24 cellular contexts compared by ENCODE assay signal in the genomic region with DNA sequence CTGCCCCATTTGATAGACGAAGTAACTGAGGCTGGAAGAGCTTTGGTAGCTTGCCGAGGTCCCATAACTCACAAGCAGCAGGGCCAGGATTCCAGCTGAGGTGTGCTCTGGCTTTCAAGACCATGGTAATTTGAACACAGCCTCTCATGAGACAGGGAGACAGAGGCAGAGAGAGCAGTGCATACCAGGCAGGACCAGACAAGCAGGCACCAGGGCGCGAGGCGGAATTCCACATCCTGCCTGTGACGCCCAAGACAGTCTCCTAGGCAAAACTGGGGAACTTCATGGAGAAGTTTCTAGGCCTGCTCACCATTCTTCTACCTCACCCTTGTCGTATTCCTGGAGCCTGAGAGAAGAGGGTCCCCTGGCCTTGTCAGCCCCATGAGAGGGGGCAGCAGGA. TPM values are rescaled to one million over a fixed set of nuclear protein-coding genes. Genes with fewer than 3 reads are reported as not detected.
DNase-seq lines count a peak whose midpoint lies in the region; ATAC-seq and TF ChIP-seq lines count a peak whose summit lies in the region.
"Had no signal": no experiment of that assay in that cellular context is flagged by ENCODE, and none has a peak within 500 bp of the region (broad histone marks: within the 10 kb centered on the region; RNA-seq: fewer than 3 reads in every experiment).

No MANE protein-coding gene starts in this region.

- H3K36me3 ChIP-seq in breast epithelium (no peaks in the 10 kb centered on the region), esophagus (ENCODE audit: control insufficient read depth in 2 of 2, insufficient read depth in 2 of 2, low read length in 1 of 2) (no peaks in the 10 kb centered on the region), neural progenitor cell (no peaks in the 10 kb centered on the region)
- H3K36me3 ChIP-seq: ascending aorta, left lung, ovary, SJSA1, vagina had no signal

- no peak overlapping the region for H3K9ac ChIP-seq in neural progenitor cell

- TF ChIP-seq CTCF in breast epithelium (IDR thresholded peaks at IDR 0.05) (no peak), MCF 10A (IDR thresholded peaks at IDR 0.05; ENCODE audit: unreplicated experiment) (no peak), neural progenitor cell (IDR thresholded peaks at IDR 0.05) (no peak), type B pancreatic cell (conservative IDR thresholded peaks at IDR 0.05) (no peak)

- no peak for TF ChIP-seq POLR2A in breast epithelium (IDR thresholded peaks at IDR 0.05)

- H3K27me3 ChIP-seq in breast epithelium (no peaks in the 10 kb centered on the region), esophagus (ENCODE audit: control insufficient read depth in 1 of 2, insufficient read depth in 2 of 2, low read length in 2 of 2) (no peaks in the 10 kb centered on the region), neural progenitor cell (no peaks in the 10 kb centered on the region)
- H3K27me3 ChIP-seq: ascending aorta, left lung, ovary, vagina had no signal

- CTCF ChIA-PET in MCF 10A (lab: Yijun Ruan, JAX): no interaction called here

- POLR2A ChIA-PET in MCF 10A (lab: Yijun Ruan, JAX): no interaction called here

- H2AFZ ChIP-seq in neural progenitor cell (replicated peaks): no peak overlapping the region

- H3K4me1 Mint-ChIP-seq in MCF 10A (ENCODE audit: insufficient read depth, unreplicated experiment) (peaks cover 6% of the 10 kb centered on the region), neural progenitor cell (peaks cover 51% of the 10 kb centered on the region), type B pancreatic cell (ENCODE audit: unreplicated experiment) (peaks cover 35% of the 10 kb centered on the region)
- H3K4me1 Mint-ChIP-seq: CD4-positive, CD25-positive, alpha-beta regulatory T cell had no signal

- peak overlapping the region; percentile 57 to 89 for H3K27ac ChIP-seq in breast epithelium
- peak overlapping the region; percentile 73 to 82 for H3K27ac ChIP-seq in esophagus (ENCODE audit: low read depth in 2 of 2, low read length in 1 of 2)
- no peak overlapping the region for H3K27ac ChIP-seq in neural progenitor cell
- H3K27ac ChIP-seq: left lung, ovary, SJSA1, vagina had no signal

- H3K27me3 Mint-ChIP-seq in MCF 10A (ENCODE audit: insufficient read depth, unreplicated experiment) (no peaks in the 10 kb centered on the region), neural progenitor cell (ENCODE audit: insufficient read depth, low read depth) (peaks cover 7% of the 10 kb centered on the region), type B pancreatic cell (no peaks in the 10 kb centered on the region)
- H3K27me3 Mint-ChIP-seq: naive thymus-derived CD8-positive, alpha-beta T cell had no signal

- H3K9me3 Mint-ChIP-seq in MCF 10A (ENCODE audit: unreplicated experiment) (no peaks in the 10 kb centered on the region), neural progenitor cell (peaks cover 22% of the 10 kb centered on the region), type B pancreatic cell (peaks cover 8% of the 10 kb centered on the region)
- H3K9me3 Mint-ChIP-seq: activated naive CD4-positive, alpha-beta T cell treated with anti-CD3 and anti-CD28 coated beads, Interleukin-2, amount 50 U/mL, for 72 hours had no signal

- intact Hi-C loops in breast epithelium (cut with DNase I; ENCODE audit: low total_unique reads) (no loop called here), MCF 10A (cut with micrococcal nuclease) (no loop called here)

- peaks cover 13% of the 10 kb centered on the region for H3F3A ChIP-seq in neural progenitor cell (ENCODE audit: low read depth)

- peaks cover 0 to 3% of the 10 kb centered on the region in 2 donors for H3K9me3 ChIP-seq in breast epithelium
- no peaks in the 10 kb centered on the region for H3K9me3 ChIP-seq in esophagus (ENCODE audit: control insufficient read depth in 2 of 2, insufficient read depth in 1 of 2, low read depth in 1 of 2, low read length in 1 of 2)
- no peaks in the 10 kb centered on the region for H3K9me3 ChIP-seq in neural progenitor cell (ENCODE audit: low read depth)
- H3K9me3 ChIP-seq: ascending aorta, left lung, ovary, SJSA1, vagina had no signal

- no peak for ATAC-seq in HG02870 (IDR thresholded peaks at IDR 0.05; ENCODE audit: unreplicated experiment)
- no peak for ATAC-seq in activated CD4-positive, CD25-positive, alpha-beta regulatory T cell treated with anti-CD3 and anti-CD28 coated beads, Interleukin-2, amount 50 U/mL, for 24 hours
- ATAC-seq: activated naive CD4-positive, alpha-beta T cell treated with anti-CD3 and anti-CD28 coated beads, Interleukin-2, amount 50 U/mL, for 72 hours; GM12878; left lung; naive thymus-derived CD8-positive, alpha-beta T cell; Panc1 had no signal

- H3K4me2 ChIP-seq in neural progenitor cell: no peak overlapping the region

- peaks cover 96% of the 10 kb centered on the region for H3K79me2 ChIP-seq in neural progenitor cell (ENCODE audit: low read depth)

- H3K4me3 ChIP-seq in breast epithelium: no peak overlapping the region
- no peak overlapping the region for H3K4me3 ChIP-seq in esophagus (ENCODE audit: low read depth in 1 of 2, low read length in 2 of 2)
- no peak overlapping the region for H3K4me3 ChIP-seq in neural progenitor cell
- H3K4me3 ChIP-seq: ascending aorta, GM12878, left lung, ovary, SJSA1, vagina had no signal

- peaks cover 58% of the 10 kb centered on the region for H4K20me1 ChIP-seq in neural progenitor cell (ENCODE audit: low read depth)

- H3K36me3 Mint-ChIP-seq in MCF 10A (ENCODE audit: insufficient read depth, unreplicated experiment) (no peaks in the 10 kb centered on the region), neural progenitor cell (peaks cover 29% of the 10 kb centered on the region), type B pancreatic cell (peaks cover 13% of the 10 kb centered on the region)
- H3K36me3 Mint-ChIP-seq: activated naive CD4-positive, alpha-beta T cell treated with anti-CD3 and anti-CD28 coated beads, Interleukin-2, amount 50 U/mL, for 72 hours; CD4-positive, CD25-positive, alpha-beta regulatory T cell had no signal

- DNase-seq in breast epithelium (ENCODE audit: low spot score in 2 of 2): peak in 1 of 2 donors; percentile 50
- DNase-seq in MCF 10A (ENCODE audit: unreplicated experiment): no peak
- no peak for DNase-seq in neural progenitor cell (ENCODE audit: low spot score)
- DNase-seq in type B pancreatic cell (ENCODE audit: extremely low spot score, unreplicated experiment): no peak
- no peak for DNase-seq in 8988T
- DNase-seq: activated CD4-positive, alpha-beta T cell treated with anti-CD3 and anti-CD28 coated beads, Interleukin-2, amount 50 U/mL, for 48 hours; CD4-positive, CD25-positive, alpha-beta regulatory T cell; HFFc6; KG1; left lung; naive thymus-derived CD8-positive, alpha-beta T cell; NCI-H1417 treated with DMSO at 0.1 percent for 48 hours; NCI-H526; ovary had no signal

- no peak overlapping the region for H3K4me3 Mint-ChIP-seq in MCF 10A (ENCODE audit: unreplicated experiment)
- no peak overlapping the region for H3K4me3 Mint-ChIP-seq in neural progenitor cell
- H3K4me3 Mint-ChIP-seq in type B pancreatic cell: no peak overlapping the region
- H3K4me3 Mint-ChIP-seq: CD4-positive, CD25-positive, alpha-beta regulatory T cell; HFFc6; naive thymus-derived CD8-positive, alpha-beta T cell had no signal

- no peaks in the 10 kb centered on the region for H3K4me1 ChIP-seq in breast epithelium
- H3K4me1 ChIP-seq in esophagus (ENCODE audit: control insufficient read depth in 2 of 2, insufficient read depth in 2 of 2, low read length in 1 of 2): peaks cover 4 to 5% of the 10 kb centered on the region in 2 donors
- peaks cover 39% of the 10 kb centered on the region for H3K4me1 ChIP-seq in neural progenitor cell
- H3K4me1 ChIP-seq: left lung, SJSA1, vagina had no signal

- H3K27ac Mint-ChIP-seq in MCF 10A (ENCODE audit: low read depth, unreplicated experiment) (no peak overlapping the region), neural progenitor cell (peak overlapping the region; percentile 95), type B pancreatic cell (peak overlapping the region; percentile 17)
- H3K27ac Mint-ChIP-seq: activated naive CD4-positive, alpha-beta T cell treated with anti-CD3 and anti-CD28 coated beads, Interleukin-2, amount 50 U/mL, for 72 hours; CD4-positive, CD25-positive, alpha-beta regulatory T cell; HFFc6 had no signal

- BruUV-seq in MCF 10A (replicated peaks; lab: Mats Ljungman, UMichigan): no TSS peak

- 53 to 68% methylated on average over 7 of the region's 7 CpGs for WGBS in esophagus, 2 donors

RNA-seq across cellular contexts. Expression of a gene that starts 19.2 kb away (rescaled TPM):
- total RNA-seq in breast epithelium: 1 to 10 TPM in 2 of 3 donors, under 1 TPM in 1; 0.16 to 2.9 (median 2.6) TPM
- total RNA-seq in MCF 10A (2022): not detected in 2 replicates
- polyA plus RNA-seq in esophagus: under 1 TPM; 0.29 to 0.55 TPM
- total RNA-seq in neural progenitor cell (ENCODE audit: low replicate concordance): 15.3 and 39.9 TPM in 2 replicates
- total RNA-seq in type B pancreatic cell (ENCODE audit: low replicate concordance): 4.6 and 47.3 TPM in 2 replicates
- total RNA-seq: dermis microvascular lymphatic vessel endothelial cell had no signal
